In genomic region chr17:13017623-13018462, GRCh38 we compare ENCODE assay signal across 1 cellular context.
TF ChIP-seq lines count a peak whose summit lies in the region.

Gene ELAC2 (minus strand): TSS chr17:13018027. CDS start chr17:13017947, 80 bp downstream.

TF ChIP-seq in IMR-90, 13 proteins besides CTCF, POLR2A, EP300 and RAD21 (continued from another document):
- TF ChIP-seq RFX5 (IDR thresholded peaks at IDR 0.05; ENCODE audit: low read depth, low read length) (no peak), NFE2L2 (IDR thresholded peaks at IDR 0.05; ENCODE audit: low read depth, low read length) (no peak), MXI1 (IDR thresholded peaks at IDR 0.05; ENCODE audit: borderline replicate concordance, low read depth, low read length) (peak; percentile 82), FOS (IDR thresholded peaks at IDR 0.05; ENCODE audit: low read depth, low read length) (no peak; the same call in 1 of the 2 replicates), SMC3 (IDR thresholded peaks at IDR 0.05; ENCODE audit: low read depth, low read length) (no peak), ELK1 (IDR thresholded peaks at IDR 0.05; ENCODE audit: borderline replicate concordance, low read depth, low read length) (no peak), BHLHE40 (IDR thresholded peaks at IDR 0.05; ENCODE audit: low read depth, low read length) (peak; percentile 55)
